Comparison of ENCODE assay signal across 27 cellular contexts in genomic region chr2:4869154-4869553, GRCh38.
"Had no signal": no experiment of that assay in that cellular context is flagged by ENCODE, and none has a peak within 500 bp of the region (broad histone marks: within the 10 kb centered on the region; RNA-seq: fewer than 3 reads in every experiment).

No MANE protein-coding gene starts in this region.

- FAIRE-seq: TTC549 had no signal

- H3K27ac ChIP-seq: ascending aorta, VCaP had no signal

- H3K27me3 ChIP-seq: ascending aorta had no signal

- DNase-seq: activated B cell treated with CpG ODN at 0.5 μM for 24 hours; activated CD4-positive, alpha-beta memory T cell treated with anti-CD3 and anti-CD28 coated beads for 36 hours; activated CD4-positive, alpha-beta T cell treated with anti-CD3 and anti-CD28 coated beads for 4 hours; activated CD4-positive, alpha-beta T cell treated with anti-CD3 and anti-CD28 coated beads, Interleukin-2, amount 10 ng/mL, durations not matched to agents 24 days and 14 days; activated CD4-positive, alpha-beta T cell treated with anti-CD3 and anti-CD28 coated beads, Interleukin-2, amount 50 U/mL, for 1 hour; activated CD4-positive, alpha-beta T cell treated with anti-CD3 and anti-CD28 coated beads, Interleukin-2, amount 50 U/mL, for 4 hours; activated CD4-positive, CD25-positive, alpha-beta regulatory T cell treated with anti-CD3 and anti-CD28 coated beads, Interleukin-2, amount 50 U/mL, for 72 hours; activated CD8-positive, alpha-beta memory T cell treated with anti-CD3 and anti-CD28 coated beads, Interleukin-2, amount 50 U/mL, for 4 hours; activated CD8-positive, alpha-beta T cell treated with anti-CD3 and anti-CD28 coated beads for 36 hours; activated effector memory CD4-positive, alpha-beta T cell treated with Interleukin-2 at 50 U/mL for 16 hours; activated gamma-delta T cell; activated naive CD4-positive, alpha-beta T cell treated with anti-CD3 and anti-CD28 coated beads, Interleukin-2, amount 10 ng/mL, durations not matched to agents 7 days and 5 days; activated naive CD4-positive, alpha-beta T cell treated with Interleukin-2 at 50 U/mL for 16 hours; activated naive CD8-positive, alpha-beta T cell treated with anti-CD3 and anti-CD28 coated beads, Interleukin-2, amount 10 ng/mL, durations not matched to agents 7 days and 5 days; activated naive CD8-positive, alpha-beta T cell treated with anti-CD3 and anti-CD28 coated beads, Interleukin-2, amount 50 U/mL, for 24 hours; activated T-cell treated with anti-CD3 and anti-CD28 coated beads for 4 hours; activated T-cell treated with anti-CD3 and anti-CD28 coated beads, Interleukin-2, amount 50 U/mL, for 24 hours; activated T-cell treated with anti-CD3 and anti-CD28 coated beads, Interleukin-2, amount 50 U/mL, for 48 hours; amygdala; anterior cingulate cortex; central memory CD4-positive, alpha-beta T cell; T-helper 1 cell; T-helper 2 cell; T-helper 9 cell had no signal

- H3K4me1 ChIP-seq: ascending aorta had no signal

- H3K36me3 ChIP-seq: ascending aorta had no signal

- ATAC-seq: activated CD8-positive, alpha-beta T cell treated with anti-CD3 and anti-CD28 coated beads for 36 hours; activated naive CD8-positive, alpha-beta T cell treated with anti-CD3 and anti-CD28 coated beads, Interleukin-2, amount 50 U/mL, for 24 hours had no signal

- H3K9me3 ChIP-seq: ascending aorta had no signal

- H3K4me3 ChIP-seq: ascending aorta had no signal
